In the genomic region with DNA sequence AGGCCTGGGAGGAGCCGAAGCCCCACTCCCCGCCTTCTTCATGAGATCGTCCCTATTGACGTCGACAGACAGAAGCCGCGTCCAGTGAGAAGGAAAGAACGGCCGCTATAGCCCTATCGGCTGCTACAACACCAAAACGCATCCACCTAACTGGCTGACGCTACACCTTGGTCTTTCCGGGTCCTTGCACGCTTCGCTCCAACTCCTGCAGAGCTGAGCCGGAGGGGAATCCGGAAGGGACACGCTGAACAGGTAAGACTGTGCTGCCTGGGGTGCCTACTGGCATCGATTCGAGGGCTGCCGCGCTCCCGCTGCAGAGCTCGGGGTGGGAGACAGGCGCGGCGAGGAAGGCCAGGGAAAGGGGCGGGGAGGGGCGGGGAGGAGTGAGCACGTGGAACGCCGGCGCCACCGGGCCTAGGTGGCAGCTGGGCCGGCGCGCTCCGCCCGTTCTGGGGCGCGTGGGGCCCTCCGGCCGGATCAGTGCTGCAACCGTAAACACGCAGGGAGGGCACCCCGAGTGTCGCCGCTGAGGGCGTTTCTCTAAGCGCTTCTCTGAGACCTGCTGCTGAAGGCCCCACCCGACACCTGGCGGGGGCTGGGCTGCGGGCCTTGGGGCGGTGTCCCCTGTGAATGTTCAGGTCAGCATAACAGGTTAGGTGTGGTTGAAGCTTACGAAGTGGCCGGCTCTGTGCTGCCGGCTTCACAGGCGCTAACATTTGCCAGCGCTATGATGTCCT, we compare ENCODE assay signal across 1 cellular context.
TF ChIP-seq lines count a peak whose summit lies in the region.

A gene with protein sequence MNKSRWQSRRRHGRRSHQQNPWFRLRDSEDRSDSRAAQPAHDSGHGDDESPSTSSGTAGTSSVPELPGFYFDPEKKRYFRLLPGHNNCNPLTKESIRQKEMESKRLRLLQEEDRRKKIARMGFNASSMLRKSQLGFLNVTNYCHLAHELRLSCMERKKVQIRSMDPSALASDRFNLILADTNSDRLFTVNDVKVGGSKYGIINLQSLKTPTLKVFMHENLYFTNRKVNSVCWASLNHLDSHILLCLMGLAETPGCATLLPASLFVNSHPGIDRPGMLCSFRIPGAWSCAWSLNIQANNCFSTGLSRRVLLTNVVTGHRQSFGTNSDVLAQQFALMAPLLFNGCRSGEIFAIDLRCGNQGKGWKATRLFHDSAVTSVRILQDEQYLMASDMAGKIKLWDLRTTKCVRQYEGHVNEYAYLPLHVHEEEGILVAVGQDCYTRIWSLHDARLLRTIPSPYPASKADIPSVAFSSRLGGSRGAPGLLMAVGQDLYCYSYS (plus strand): TSS at position 173 of the 737 bp plus-strand sequence. CDS start 11,515 bp downstream, outside the sequence.

TF ChIP-seq in WTC11, 78 proteins besides CTCF, POLR2A, EP300 and RAD21 (continued from another document and continues in another):
- TF ChIP-seq, protein P1, sequence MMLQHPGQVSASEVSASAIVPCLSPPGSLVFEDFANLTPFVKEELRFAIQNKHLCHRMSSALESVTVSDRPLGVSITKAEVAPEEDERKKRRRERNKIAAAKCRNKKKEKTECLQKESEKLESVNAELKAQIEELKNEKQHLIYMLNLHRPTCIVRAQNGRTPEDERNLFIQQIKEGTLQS (CRISPR knock-in tag; conservative IDR thresholded peaks at IDR 0.05) = 0 out of 2 replicates have a peak, but pooled peaks have one; percentile 45
- TF ChIP-seq MYBL2 (CRISPR knock-in tag; IDR thresholded peaks at IDR 0.05) = peak; percentile 83; the same call in 1 of the 2 replicates
- TF ChIP-seq, protein P2, sequence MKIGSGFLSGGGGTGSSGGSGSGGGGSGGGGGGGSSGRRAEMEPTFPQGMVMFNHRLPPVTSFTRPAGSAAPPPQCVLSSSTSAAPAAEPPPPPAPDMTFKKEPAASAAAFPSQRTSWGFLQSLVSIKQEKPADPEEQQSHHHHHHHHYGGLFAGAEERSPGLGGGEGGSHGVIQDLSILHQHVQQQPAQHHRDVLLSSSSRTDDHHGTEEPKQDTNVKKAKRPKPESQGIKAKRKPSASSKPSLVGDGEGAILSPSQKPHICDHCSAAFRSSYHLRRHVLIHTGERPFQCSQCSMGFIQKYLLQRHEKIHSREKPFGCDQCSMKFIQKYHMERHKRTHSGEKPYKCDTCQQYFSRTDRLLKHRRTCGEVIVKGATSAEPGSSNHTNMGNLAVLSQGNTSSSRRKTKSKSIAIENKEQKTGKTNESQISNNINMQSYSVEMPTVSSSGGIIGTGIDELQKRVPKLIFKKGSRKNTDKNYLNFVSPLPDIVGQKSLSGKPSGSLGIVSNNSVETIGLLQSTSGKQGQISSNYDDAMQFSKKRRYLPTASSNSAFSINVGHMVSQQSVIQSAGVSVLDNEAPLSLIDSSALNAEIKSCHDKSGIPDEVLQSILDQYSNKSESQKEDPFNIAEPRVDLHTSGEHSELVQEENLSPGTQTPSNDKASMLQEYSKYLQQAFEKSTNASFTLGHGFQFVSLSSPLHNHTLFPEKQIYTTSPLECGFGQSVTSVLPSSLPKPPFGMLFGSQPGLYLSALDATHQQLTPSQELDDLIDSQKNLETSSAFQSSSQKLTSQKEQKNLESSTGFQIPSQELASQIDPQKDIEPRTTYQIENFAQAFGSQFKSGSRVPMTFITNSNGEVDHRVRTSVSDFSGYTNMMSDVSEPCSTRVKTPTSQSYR (CRISPR knock-in tag; IDR thresholded peaks at IDR 0.05) = 0 out of 2 replicates have a peak, but pooled peaks have one; percentile 48
- no peak for TF ChIP-seq CREB1 (CRISPR knock-in tag; IDR thresholded peaks at IDR 0.05)
- TF ChIP-seq AR (CRISPR knock-in tag; IDR thresholded peaks at IDR 0.05) = no peak
- no peak for TF ChIP-seq NR3C1 (CRISPR knock-in tag; conservative IDR thresholded peaks at IDR 0.05; ENCODE audit: low read depth)
- TF ChIP-seq RORB (CRISPR knock-in tag; IDR thresholded peaks at IDR 0.05) = no peak
- TF ChIP-seq ZNF263 (CRISPR knock-in tag; IDR thresholded peaks at IDR 0.05; ENCODE audit: low read depth) = no peak
- TF ChIP-seq, protein P3, sequence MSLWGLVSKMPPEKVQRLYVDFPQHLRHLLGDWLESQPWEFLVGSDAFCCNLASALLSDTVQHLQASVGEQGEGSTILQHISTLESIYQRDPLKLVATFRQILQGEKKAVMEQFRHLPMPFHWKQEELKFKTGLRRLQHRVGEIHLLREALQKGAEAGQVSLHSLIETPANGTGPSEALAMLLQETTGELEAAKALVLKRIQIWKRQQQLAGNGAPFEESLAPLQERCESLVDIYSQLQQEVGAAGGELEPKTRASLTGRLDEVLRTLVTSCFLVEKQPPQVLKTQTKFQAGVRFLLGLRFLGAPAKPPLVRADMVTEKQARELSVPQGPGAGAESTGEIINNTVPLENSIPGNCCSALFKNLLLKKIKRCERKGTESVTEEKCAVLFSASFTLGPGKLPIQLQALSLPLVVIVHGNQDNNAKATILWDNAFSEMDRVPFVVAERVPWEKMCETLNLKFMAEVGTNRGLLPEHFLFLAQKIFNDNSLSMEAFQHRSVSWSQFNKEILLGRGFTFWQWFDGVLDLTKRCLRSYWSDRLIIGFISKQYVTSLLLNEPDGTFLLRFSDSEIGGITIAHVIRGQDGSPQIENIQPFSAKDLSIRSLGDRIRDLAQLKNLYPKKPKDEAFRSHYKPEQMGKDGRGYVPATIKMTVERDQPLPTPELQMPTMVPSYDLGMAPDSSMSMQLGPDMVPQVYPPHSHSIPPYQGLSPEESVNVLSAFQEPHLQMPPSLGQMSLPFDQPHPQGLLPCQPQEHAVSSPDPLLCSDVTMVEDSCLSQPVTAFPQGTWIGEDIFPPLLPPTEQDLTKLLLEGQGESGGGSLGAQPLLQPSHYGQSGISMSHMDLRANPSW (CRISPR knock-in tag; conservative IDR thresholded peaks at IDR 0.05; ENCODE audit: low read depth) = no peak
- TF ChIP-seq TP53 (CRISPR knock-in tag; IDR thresholded peaks at IDR 0.05) = 0 out of 2 replicates have a peak, but pooled peaks have one; percentile 64
- no peak for TF ChIP-seq ZNF532 (CRISPR knock-in tag; IDR thresholded peaks at IDR 0.05; ENCODE audit: borderline replicate concordance)
- TF ChIP-seq ATF6 (CRISPR knock-in tag; IDR thresholded peaks at IDR 0.05) = no peak
- peak; percentile 57 for TF ChIP-seq SP1 (CRISPR knock-in tag; conservative IDR thresholded peaks at IDR 0.05)
- TF ChIP-seq FOXP1 (CRISPR knock-in tag; IDR thresholded peaks at IDR 0.05; ENCODE audit: borderline replicate concordance) = peak; percentile 83; the same call in 1 of the 2 replicates
- TF ChIP-seq, protein P4, sequence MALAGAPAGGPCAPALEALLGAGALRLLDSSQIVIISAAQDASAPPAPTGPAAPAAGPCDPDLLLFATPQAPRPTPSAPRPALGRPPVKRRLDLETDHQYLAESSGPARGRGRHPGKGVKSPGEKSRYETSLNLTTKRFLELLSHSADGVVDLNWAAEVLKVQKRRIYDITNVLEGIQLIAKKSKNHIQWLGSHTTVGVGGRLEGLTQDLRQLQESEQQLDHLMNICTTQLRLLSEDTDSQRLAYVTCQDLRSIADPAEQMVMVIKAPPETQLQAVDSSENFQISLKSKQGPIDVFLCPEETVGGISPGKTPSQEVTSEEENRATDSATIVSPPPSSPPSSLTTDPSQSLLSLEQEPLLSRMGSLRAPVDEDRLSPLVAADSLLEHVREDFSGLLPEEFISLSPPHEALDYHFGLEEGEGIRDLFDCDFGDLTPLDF (CRISPR knock-in tag; IDR thresholded peaks at IDR 0.05) = no peak
- TF ChIP-seq, protein P5, sequence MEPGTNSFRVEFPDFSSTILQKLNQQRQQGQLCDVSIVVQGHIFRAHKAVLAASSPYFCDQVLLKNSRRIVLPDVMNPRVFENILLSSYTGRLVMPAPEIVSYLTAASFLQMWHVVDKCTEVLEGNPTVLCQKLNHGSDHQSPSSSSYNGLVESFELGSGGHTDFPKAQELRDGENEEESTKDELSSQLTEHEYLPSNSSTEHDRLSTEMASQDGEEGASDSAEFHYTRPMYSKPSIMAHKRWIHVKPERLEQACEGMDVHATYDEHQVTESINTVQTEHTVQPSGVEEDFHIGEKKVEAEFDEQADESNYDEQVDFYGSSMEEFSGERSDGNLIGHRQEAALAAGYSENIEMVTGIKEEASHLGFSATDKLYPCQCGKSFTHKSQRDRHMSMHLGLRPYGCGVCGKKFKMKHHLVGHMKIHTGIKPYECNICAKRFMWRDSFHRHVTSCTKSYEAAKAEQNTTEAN (CRISPR knock-in tag; IDR thresholded peaks at IDR 0.05) = 0 out of 2 replicates have a peak, but pooled peaks have one; percentile 59
- no peak for TF ChIP-seq ZNF416 (CRISPR knock-in tag; IDR thresholded peaks at IDR 0.05)
- peak; percentile 95 for TF ChIP-seq MAX (CRISPR knock-in tag; IDR thresholded peaks at IDR 0.05)
- TF ChIP-seq NFYB (CRISPR knock-in tag; conservative IDR thresholded peaks at IDR 0.05; ENCODE audit: low read depth) = peak; percentile 86
- TF ChIP-seq AFF4 (CRISPR knock-in tag; IDR thresholded peaks at IDR 0.05; ENCODE audit: borderline replicate concordance) = no peak
